ENCODE assay signal across 8 cellular contexts in genomic region chr3:122513386-122514122, GRCh38. TPM values are rescaled to one million over a fixed set of nuclear protein-coding genes. Genes with fewer than 3 reads are reported as not detected.
DNase-seq lines count a peak whose midpoint lies in the region; ATAC-seq, FAIRE-seq and TF ChIP-seq lines count a peak whose summit lies in the region.

No MANE protein-coding gene starts in this region.

- FAIRE-seq in bronchial epithelial cell (lab: Jason Lieb, UNC): no peak

- peaks cover 0 to 4% (median 4%) of the 10 kb centered on the region in 7 donors for H3K9me3 Mint-ChIP-seq in CD14-positive monocyte

- peaks cover 42% of the 10 kb centered on the region for H3K4me1 Mint-ChIP-seq in CD14-positive monocyte

- ATAC-seq in GM18498 (IDR thresholded peaks at IDR 0.05; ENCODE audit: unreplicated experiment) (no peak), HG03457 (IDR thresholded peaks at IDR 0.05; ENCODE audit: unreplicated experiment) (no peak), HG03342 (IDR thresholded peaks at IDR 0.05; ENCODE audit: unreplicated experiment) (no peak)

- TF ChIP-seq CTCF in CD14-positive monocyte (IDR thresholded peaks at IDR 0.05) (no peak), bronchial epithelial cell (IDR thresholded peaks at IDR 0.05; ENCODE audit: insufficient read depth, low read length, severe bottlenecking) (no peak)

- H3K4me3 ChIP-seq in HUES6 (ENCODE audit: low read depth, low read length): peak overlapping the region; percentile 84
- peak overlapping the region; percentile 91 for H3K4me3 ChIP-seq in bronchial epithelial cell (ENCODE audit: low read depth, low read length)
- peak overlapping the region; percentile 32 for H3K4me3 ChIP-seq in mucosa of stomach (ENCODE audit: low read length)

- DNase-seq in CD14-positive monocyte (ENCODE audit: low spot score) (no peak), bronchial epithelial cell (ENCODE audit: low read depth) (peak; percentile 74), DMS53 treated with DMSO at 0.1 percent for 48 hours (lab: John Stamatoyannopoulos, UW; ENCODE audit: unreplicated experiment) (no peak)

- H3K27me3 Mint-ChIP-seq in CD14-positive monocyte (ENCODE audit: low read depth in 3 of 3): no peaks in the 10 kb centered on the region

- H3K9me3 ChIP-seq in HUES6 (ENCODE audit: control insufficient read depth, insufficient read depth, low read depth, low read length): no peaks in the 10 kb centered on the region
- H3K9me3 ChIP-seq in mucosa of stomach (ENCODE audit: control insufficient read depth, low read length): no peaks in the 10 kb centered on the region

- H3K27me3 ChIP-seq in HUES6 (ENCODE audit: control insufficient read depth, insufficient read depth, low read length) (no peaks in the 10 kb centered on the region), bronchial epithelial cell (ENCODE audit: control insufficient read depth, insufficient read depth, low read length) (no peaks in the 10 kb centered on the region), mucosa of stomach (ENCODE audit: control insufficient read depth, insufficient read depth, low read length) (no peaks in the 10 kb centered on the region)

- peaks cover 37% of the 10 kb centered on the region for H3K4me1 ChIP-seq in HUES6 (ENCODE audit: control insufficient read depth, insufficient read depth, low read length)
- H3K4me1 ChIP-seq in mucosa of stomach (ENCODE audit: control insufficient read depth, insufficient read depth, low read length): peaks cover 9% of the 10 kb centered on the region

- no peaks in the 10 kb centered on the region for H3K36me3 ChIP-seq in HUES6 (ENCODE audit: control insufficient read depth, insufficient read depth, low read length)
- no peaks in the 10 kb centered on the region for H3K36me3 ChIP-seq in bronchial epithelial cell (ENCODE audit: control insufficient read depth, insufficient read depth, low read length)
- no peaks in the 10 kb centered on the region for H3K36me3 ChIP-seq in mucosa of stomach (ENCODE audit: control insufficient read depth, insufficient read depth, low read length)

- peak overlapping the region; percentile 88 to 99 (median 97) for H3K27ac Mint-ChIP-seq in CD14-positive monocyte

- peak overlapping the region; percentile 82 to 94 for H3K4me3 Mint-ChIP-seq in CD14-positive monocyte

- intact Hi-C loops in CD14-positive monocyte (cut with micrococcal nuclease): loop anchor here in 1 of 2 donors (2.0 to 10.0 kb wide), 3 partner anchors 15 to 99 kb away; partner anchors contain the start of gene WDR5B

- peak overlapping the region; percentile 97 for H3K9ac ChIP-seq in HUES6 (ENCODE audit: low read length)
- peak overlapping the region; percentile 74 for H3K9ac ChIP-seq in mucosa of stomach (ENCODE audit: low read length)

- peaks cover 0 to 10% of the 10 kb centered on the region in 2 donors for H3K36me3 Mint-ChIP-seq in CD14-positive monocyte

- H3K27ac ChIP-seq in HUES6 (ENCODE audit: low read depth, low read length): peak overlapping the region; percentile 96; the same call in 1 of the 2 replicates

RNA-seq across cellular contexts. Expression of gene KPNA1, which starts 1.2 kb away (rescaled TPM):
- polyA plus RNA-seq in CD14-positive monocyte: 10 to 100 TPM; 38.5 to 41.2 TPM
- total RNA-seq in bronchial epithelial cell: 28.4 and 36.4 TPM in 2 replicates

RNA-seq across cellular contexts. Expression of gene PARP9, which starts 50.5 kb away (rescaled TPM):
- polyA plus RNA-seq in CD14-positive monocyte: 10 to 100 TPM; 31.4 to 43.3 TPM
- 4.5 and 8.1 TPM in 2 replicates for total RNA-seq in bronchial epithelial cell

RNA-seq across cellular contexts. Expression of gene DTX3L, which starts 50.6 kb away (rescaled TPM):
- 10 to 100 TPM; 17.7 to 29.0 TPM for polyA plus RNA-seq in CD14-positive monocyte
- 5.0 and 6.4 TPM in 2 replicates for total RNA-seq in bronchial epithelial cell

Comparison
In these comparisons a context has a peak if more than half of its experiments do, and no peak if none do; other contexts are left out.
1. H3K4me3 ChIP-seq: peak in every context shown above with its lines; median percentile 91 in bronchial epithelial cell; 84 in HUES6; 32 in mucosa of stomach.